11 cellular contexts compared by ENCODE assay signal in genomic region chr7:92645114-92645497, GRCh38. TPM values are rescaled to one million over a fixed set of nuclear protein-coding genes. Genes with fewer than 3 reads are reported as not detected.
DNase-seq lines count a peak whose midpoint lies in the region; ATAC-seq and TF ChIP-seq lines count a peak whose summit lies in the region.
"Had no signal": no experiment of that assay in that cellular context is flagged by ENCODE, and none has a peak within 500 bp of the region (broad histone marks: within the 10 kb centered on the region; RNA-seq: fewer than 3 reads in every experiment).

No MANE protein-coding gene starts in this region.

- H3K36me3 Mint-ChIP-seq in MCF 10A (ENCODE audit: insufficient read depth, unreplicated experiment): peaks cover 19% of the 10 kb centered on the region
- H3K36me3 Mint-ChIP-seq in activated CD8-positive, alpha-beta T cell treated with anti-CD3 and anti-CD28 coated beads for 36 hours (ENCODE audit: low read depth): peaks cover 46% of the 10 kb centered on the region

- no TSS peak for BruUV-seq in MCF 10A (replicated peaks; lab: Mats Ljungman, UMichigan)

- peaks cover 34% of the 10 kb centered on the region for H3K4me1 Mint-ChIP-seq in MCF 10A (ENCODE audit: insufficient read depth, unreplicated experiment)
- H3K4me1 Mint-ChIP-seq in activated CD8-positive, alpha-beta T cell treated with anti-CD3 and anti-CD28 coated beads for 36 hours (ENCODE audit: low read depth): peaks cover 91% of the 10 kb centered on the region
- H3K4me1 Mint-ChIP-seq in stimulated activated naive CD8-positive, alpha-beta T cell treated with anti-CD3 and anti-CD28 coated beads, Interleukin-15, amount 100 ng/mL, for 72 hours: peaks cover 96% of the 10 kb centered on the region

- H3K27ac ChIP-seq in breast epithelium (no peak overlapping the region), foreskin keratinocyte (peak overlapping the region; percentile 8), right lobe of liver (no peak overlapping the region)

- CTCF ChIA-PET in MCF 10A (lab: Yijun Ruan, JAX): interaction anchor here (0.9 to 1.8 kb wide), 6 partner anchors 11 to 342 kb away, joined by 3 to 12 read pairs (median 4); no protein-coding TSS in a partner anchor
- CTCF ChIA-PET in activated CD8-positive, alpha-beta T cell treated with anti-CD3 and anti-CD28 coated beads for 36 hours (lab: Charles Lee): interaction anchor here (1.1 to 1.6 kb wide), 6 partner anchors 9 to 188 kb away, joined by 3 to 9 read pairs (median 5); no protein-coding TSS in a partner anchor

- TF ChIP-seq CTCF in MCF 10A (IDR thresholded peaks at IDR 0.05; ENCODE audit: unreplicated experiment) (no peak), breast epithelium (IDR thresholded peaks at IDR 0.05) (no peak), foreskin keratinocyte (conservative IDR thresholded peaks at IDR 0.05) (no peak), right lobe of liver (IDR thresholded peaks at IDR 0.05) (no peak)
- TF ChIP-seq CTCF in activated CD8-positive, alpha-beta T cell treated with anti-CD3 and anti-CD28 coated beads for 36 hours (IDR thresholded peaks at IDR 0.05): no peak

- H3K4me3 Mint-ChIP-seq in MCF 10A (ENCODE audit: unreplicated experiment): no peak overlapping the region
- no peak overlapping the region for H3K4me3 Mint-ChIP-seq in activated CD8-positive, alpha-beta T cell treated with anti-CD3 and anti-CD28 coated beads for 36 hours
- H3K4me3 Mint-ChIP-seq in stimulated activated naive CD8-positive, alpha-beta T cell treated with anti-CD3 and anti-CD28 coated beads, Interleukin-15, amount 100 ng/mL, for 72 hours: peak overlapping the region; percentile 5 to 66
- H3K4me3 Mint-ChIP-seq: neural crest cell had no signal

- no peak for TF ChIP-seq POLR2A in breast epithelium (IDR thresholded peaks at IDR 0.05)
- TF ChIP-seq POLR2A in right lobe of liver (IDR thresholded peaks at IDR 0.05): no peak

- no peak for ATAC-seq in activated CD8-positive, alpha-beta T cell treated with anti-CD3 and anti-CD28 coated beads for 36 hours
- ATAC-seq in foreskin keratinocyte (no peak), right lobe of liver (no peak)
- no peak for ATAC-seq in stimulated activated naive CD8-positive, alpha-beta T cell treated with anti-CD3 and anti-CD28 coated beads, Interleukin-15, amount 100 ng/mL, for 72 hours

- DNase-seq in MCF 10A (ENCODE audit: unreplicated experiment): no peak
- no peak for DNase-seq in breast epithelium (ENCODE audit: low spot score in 2 of 2)
- no peak for DNase-seq in activated CD8-positive, alpha-beta T cell treated with anti-CD3 and anti-CD28 coated beads for 36 hours
- no peak for DNase-seq in foreskin keratinocyte
- DNase-seq in stimulated activated naive CD8-positive, alpha-beta T cell treated with anti-CD3 and anti-CD28 coated beads, Interleukin-15, amount 100 ng/mL, for 72 hours: no peak
- no peak for DNase-seq in activated CD4-positive, CD25-positive, alpha-beta regulatory T cell treated with anti-CD3 and anti-CD28 coated beads, Interleukin-2, amount 50 U/mL, for 72 hours
- DNase-seq in right lobe of liver: no peak
- no peak for DNase-seq in NCI-H2081 (lab: John Stamatoyannopoulos, UW)
- DNase-seq: central memory CD4-positive, alpha-beta T cell; T-helper 9 cell had no signal

- POLR2A ChIA-PET in MCF 10A (lab: Yijun Ruan, JAX): interaction anchor here (0.6 to 2.8 kb wide), 7 partner anchors 11 to 193 kb away, joined by 3 to 29 read pairs (median 4); partner anchors contain the start of gene CDK6
- POLR2A ChIA-PET in activated CD8-positive, alpha-beta T cell treated with anti-CD3 and anti-CD28 coated beads for 36 hours (lab: Charles Lee): interaction anchor here (0.6 to 3.1 kb wide), 6 partner anchors 10 to 40 kb away, joined by 3 to 17 read pairs (median 4); no protein-coding TSS in a partner anchor

- H3K36me3 ChIP-seq in breast epithelium (no peaks in the 10 kb centered on the region), right lobe of liver (no peaks in the 10 kb centered on the region)

- WGBS in right lobe of liver (ENCODE audit: insufficient coverage, low coverage, low lambda C conversion rate, missing lambda C conversion rate): 66% methylated on average over 3 of the region's 3 CpGs

- intact Hi-C loops in MCF 10A (cut with micrococcal nuclease): no loop called here
- intact Hi-C loops in breast epithelium (cut with DNase I; ENCODE audit: low total_unique reads): no loop called here
- intact Hi-C loops in activated CD8-positive, alpha-beta T cell treated with anti-CD3 and anti-CD28 coated beads for 36 hours (cut with micrococcal nuclease): no loop called here
- intact Hi-C loops in right lobe of liver (cut with DNase I): no loop called here

- no peaks in the 10 kb centered on the region for H3K27me3 Mint-ChIP-seq in MCF 10A (ENCODE audit: insufficient read depth, unreplicated experiment)
- no peaks in the 10 kb centered on the region for H3K27me3 Mint-ChIP-seq in activated CD8-positive, alpha-beta T cell treated with anti-CD3 and anti-CD28 coated beads for 36 hours
- H3K27me3 Mint-ChIP-seq in stimulated activated naive CD8-positive, alpha-beta T cell treated with anti-CD3 and anti-CD28 coated beads, Interleukin-15, amount 100 ng/mL, for 72 hours: no peaks in the 10 kb centered on the region

- H3K4me1 ChIP-seq in breast epithelium (no peaks in the 10 kb centered on the region), foreskin keratinocyte (peaks cover 41% of the 10 kb centered on the region), right lobe of liver (no peaks in the 10 kb centered on the region)

- H3K27me3 ChIP-seq in breast epithelium (no peaks in the 10 kb centered on the region), foreskin keratinocyte (no peaks in the 10 kb centered on the region), right lobe of liver (no peaks in the 10 kb centered on the region)

- no peak overlapping the region for H3K4me3 ChIP-seq in breast epithelium
- no peak overlapping the region for H3K4me3 ChIP-seq in right lobe of liver

- H3K9me3 Mint-ChIP-seq in MCF 10A (ENCODE audit: unreplicated experiment): no peaks in the 10 kb centered on the region
- no peaks in the 10 kb centered on the region for H3K9me3 Mint-ChIP-seq in activated CD8-positive, alpha-beta T cell treated with anti-CD3 and anti-CD28 coated beads for 36 hours
- H3K9me3 Mint-ChIP-seq in stimulated activated naive CD8-positive, alpha-beta T cell treated with anti-CD3 and anti-CD28 coated beads, Interleukin-15, amount 100 ng/mL, for 72 hours: no peaks in the 10 kb centered on the region
- H3K9me3 Mint-ChIP-seq: neural crest cell had no signal

- H3K9me3 ChIP-seq in breast epithelium: no peaks in the 10 kb centered on the region
- no peaks in the 10 kb centered on the region for H3K9me3 ChIP-seq in right lobe of liver

- peak overlapping the region; percentile 38 for H3K27ac Mint-ChIP-seq in MCF 10A (ENCODE audit: low read depth, unreplicated experiment)
- H3K27ac Mint-ChIP-seq in activated CD8-positive, alpha-beta T cell treated with anti-CD3 and anti-CD28 coated beads for 36 hours: peak overlapping the region; percentile 92
- peak overlapping the region; percentile 90 to 98 for H3K27ac Mint-ChIP-seq in stimulated activated naive CD8-positive, alpha-beta T cell treated with anti-CD3 and anti-CD28 coated beads, Interleukin-15, amount 100 ng/mL, for 72 hours

RNA-seq across cellular contexts. Expression of gene FAM133B, which starts 54.9 kb away (rescaled TPM):
- total RNA-seq in MCF 10A (2022) (27.8 and 33.7 TPM in 2 replicates), breast epithelium (10 to 100 TPM; 25.0 to 38.2 (median 30.5) TPM), foreskin keratinocyte (21.2 and 22.8 TPM in 2 replicates), right lobe of liver (10 to 100 TPM in 3 of 6 experiments, 1 to 10 TPM in 3; 8.6 to 11.6 (median 9.7) TPM)
- total RNA-seq in activated CD8-positive, alpha-beta T cell treated with anti-CD3 and anti-CD28 coated beads for 36 hours: 10 to 100 TPM; 27.9 to 30.3 TPM
- polyA plus RNA-seq in foreskin keratinocyte: 14.7 and 15.9 TPM in 2 replicates

Comparison
In these comparisons a context has a peak if more than half of its experiments do, and no peak if none do; other contexts are left out.
1. H3K27ac Mint-ChIP-seq: peak in every context shown above with its lines; median percentile 94 in stimulated activated naive CD8-positive, alpha-beta T cell treated with anti-CD3 and anti-CD28 coated beads, Interleukin-15, amount 100 ng/mL, for 72 hours; 92 in activated CD8-positive, alpha-beta T cell treated with anti-CD3 and anti-CD28 coated beads for 36 hours; 38 in MCF 10A.
2. H3K4me3 Mint-ChIP-seq: peak in stimulated activated naive CD8-positive, alpha-beta T cell treated with anti-CD3 and anti-CD28 coated beads, Interleukin-15, amount 100 ng/mL, for 72 hours (2 of 2); none in MCF 10A (single experiment) and activated CD8-positive, alpha-beta T cell treated with anti-CD3 and anti-CD28 coated beads for 36 hours (single experiment).